8 cellular contexts compared by ENCODE assay signal in the genomic region with DNA sequence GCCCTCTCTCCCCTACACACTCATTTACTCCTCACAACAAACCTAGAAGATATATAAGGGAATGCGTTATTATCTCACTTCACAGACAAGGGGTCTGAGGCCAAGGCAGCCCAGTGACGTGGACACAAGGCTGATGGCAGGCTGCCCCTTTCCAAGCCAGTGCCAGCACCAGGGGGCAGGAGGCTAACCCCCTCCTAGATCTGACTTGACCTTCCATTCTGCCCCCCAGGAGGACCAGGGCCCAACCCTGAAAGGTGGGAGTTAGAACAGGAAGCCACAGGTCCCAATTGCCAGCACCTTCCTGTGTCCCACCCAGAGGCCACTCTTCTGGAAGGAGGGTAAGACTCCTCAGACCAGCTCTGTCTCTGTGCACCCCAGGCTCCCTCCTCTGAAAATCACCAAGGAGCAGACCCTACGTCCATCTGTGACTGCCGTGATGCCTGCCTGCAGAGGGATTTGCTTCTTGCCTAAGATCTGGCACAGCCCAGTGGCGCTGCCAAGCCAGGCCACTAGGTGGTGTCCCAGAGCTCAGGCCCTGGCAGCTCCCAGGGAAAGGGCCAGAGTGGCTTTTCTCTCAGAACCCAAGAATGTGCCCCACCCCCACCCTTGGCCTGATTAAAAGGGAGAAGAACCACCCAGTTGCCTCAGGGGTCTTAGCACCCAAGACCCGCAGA. TPM values are rescaled to one million over a fixed set of nuclear protein-coding genes. Genes with fewer than 3 reads are reported as not detected.
DNase-seq lines count a peak whose midpoint lies in the region; ATAC-seq lines count a peak whose summit lies in the region.

No MANE protein-coding gene starts in this region.

- no peaks in the 10 kb centered on the region for H3K9me3 Mint-ChIP-seq in activated T-cell treated with anti-CD3 and anti-CD28 coated beads, Interleukin-2, amount 50 U/mL, for 4 hours

- DNase-seq in DMS114 treated with DMSO at 0.1 percent for 48 hours (lab: John Stamatoyannopoulos, UW; ENCODE audit: unreplicated experiment) (peak; percentile 12), HS-5 (ENCODE audit: low read depth) (peak; percentile 60), OCI-M1 (lab: John Stamatoyannopoulos, UW) (peak; percentile 95), myocyte (ENCODE audit: low read depth) (peak; percentile 95)
- DNase-seq in activated T-cell treated with anti-CD3 and anti-CD28 coated beads, Interleukin-2, amount 50 U/mL, for 4 hours = peak; percentile 76
- peak; percentile 49 to 69 for DNase-seq in stimulated activated CD8-positive, alpha-beta memory T cell treated with anti-CD3 and anti-CD28 coated beads, Interleukin-4, amount 100 ng/mL, for 4 hours (ENCODE audit: low read depth in 2 of 2, low spot score in 1 of 2)

- H3K4me3 Mint-ChIP-seq in activated T-cell treated with anti-CD3 and anti-CD28 coated beads, Interleukin-2, amount 50 U/mL, for 4 hours = no peak overlapping the region

- H3K36me3 Mint-ChIP-seq in activated T-cell treated with anti-CD3 and anti-CD28 coated beads, Interleukin-2, amount 50 U/mL, for 4 hours (ENCODE audit: insufficient read depth) = no peaks in the 10 kb centered on the region

- H3K27me3 Mint-ChIP-seq in activated T-cell treated with anti-CD3 and anti-CD28 coated beads, Interleukin-2, amount 50 U/mL, for 4 hours (ENCODE audit: low read depth) = peaks cover 2% of the 10 kb centered on the region

- peak; percentile 87 to 92 for ATAC-seq in activated T-cell treated with anti-CD3 and anti-CD28 coated beads, Interleukin-2, amount 50 U/mL, for 4 hours
- ATAC-seq in esophagus mucosa = peak; percentile 82
- ATAC-seq in HG02763 (IDR thresholded peaks at IDR 0.05; ENCODE audit: unreplicated experiment) = no peak

- H3K4me1 Mint-ChIP-seq in activated T-cell treated with anti-CD3 and anti-CD28 coated beads, Interleukin-2, amount 50 U/mL, for 4 hours (ENCODE audit: low read depth) = no peaks in the 10 kb centered on the region

RNA-seq across cellular contexts. Expression of a gene that starts 42.4 kb away (rescaled TPM):
- total RNA-seq in activated T-cell treated with anti-CD3 and anti-CD28 coated beads, Interleukin-2, amount 50 U/mL, for 4 hours = 100 to 1,000 TPM; 116 to 125 (median 118) TPM
- total RNA-seq in esophagus mucosa (29.4 TPM), myocyte (23.3 and 27.3 TPM in 2 replicates)
- 58.8 TPM for polyA plus RNA-seq in myocyte (2012)

Comparison
In these comparisons a context has a peak if more than half of its experiments do, and no peak if none do; other contexts are left out.
1. DNase-seq: peak in every context shown above with its lines; median percentile 95 in OCI-M1; 95 in myocyte; 76 in activated T-cell treated with anti-CD3 and anti-CD28 coated beads, Interleukin-2, amount 50 U/mL, for 4 hours; 60 in HS-5; 59 in stimulated activated CD8-positive, alpha-beta memory T cell treated with anti-CD3 and anti-CD28 coated beads, Interleukin-4, amount 100 ng/mL, for 4 hours; 12 in DMS114 treated with DMSO at 0.1 percent for 48 hours.